In genomic region chr3:49900491-49901153, GRCh38 we compare ENCODE assay signal across 10 cellular contexts. TPM values are rescaled to one million over a fixed set of nuclear protein-coding genes. Genes with fewer than 3 reads are reported as not detected.
DNase-seq lines count a peak whose midpoint lies in the region; ATAC-seq and TF ChIP-seq lines count a peak whose summit lies in the region.
"Had no signal": no experiment of that assay in that cellular context is flagged by ENCODE, and none has a peak within 500 bp of the region (broad histone marks: within the 10 kb centered on the region; RNA-seq: fewer than 3 reads in every experiment).

No MANE protein-coding gene starts in this region.

- H3K27ac Mint-ChIP-seq in IgD-negative memory B cell (peak overlapping the region in 2 of 3 donors; percentile 39 to 48), MCF 10A (ENCODE audit: low read depth, unreplicated experiment) (peak overlapping the region; percentile 94), nephron progenitor cell (no peak overlapping the region)
- H3K27ac Mint-ChIP-seq: neural progenitor cell had no signal

- no peaks in the 10 kb centered on the region for H3K27me3 ChIP-seq in right lobe of liver
- H3K27me3 ChIP-seq in H7 (ENCODE audit: control insufficient read depth, insufficient read depth, low read length): no peaks in the 10 kb centered on the region

- peak; percentile 76 to 90 (median 82) for ATAC-seq in right lobe of liver
- no peak for ATAC-seq in GM18909 (IDR thresholded peaks at IDR 0.05; ENCODE audit: poor library complexity, unreplicated experiment)

- H3K4me3 ChIP-seq in right lobe of liver (no peak overlapping the region), H7 (ENCODE audit: insufficient read depth, low read depth, low read length) (no peak overlapping the region)
- H3K4me3 ChIP-seq: neural progenitor cell had no signal

- CTCF ChIA-PET in MCF 10A (lab: Yijun Ruan, JAX): interaction anchor here (0.5 to 11.1 kb wide), 19 partner anchors 9 to 370 kb away, joined by 3 to 143 read pairs (median 3); partner anchors contain the start of genes INKA1 and MON1A

- TF ChIP-seq CTCF in MCF 10A (IDR thresholded peaks at IDR 0.05; ENCODE audit: unreplicated experiment) (no peak), right lobe of liver (IDR thresholded peaks at IDR 0.05) (no peak), nephron progenitor cell (IDR thresholded peaks at IDR 0.05) (no peak)

- peaks cover 2% of the 10 kb centered on the region for H3K36me3 Mint-ChIP-seq in IgD-negative memory B cell
- peaks cover 12% of the 10 kb centered on the region for H3K36me3 Mint-ChIP-seq in MCF 10A (ENCODE audit: insufficient read depth, unreplicated experiment)
- H3K36me3 Mint-ChIP-seq in nephron progenitor cell (ENCODE audit: low read depth): no peaks in the 10 kb centered on the region
- H3K36me3 Mint-ChIP-seq: neural progenitor cell had no signal

- no peaks in the 10 kb centered on the region for H3K36me3 ChIP-seq in right lobe of liver
- no peaks in the 10 kb centered on the region; the same call in 1 of the 2 replicates for H3K36me3 ChIP-seq in H7 (replicated peaks; ENCODE audit: control insufficient read depth, insufficient read depth, low read length)
- H3K36me3 ChIP-seq: neural progenitor cell had no signal

- intact Hi-C loops in MCF 10A (cut with micrococcal nuclease): loop anchor here (1.0 to 5.0 kb wide), 3 partner anchors 44 to 178 kb away; partner anchors contain the start of genes GMPPB and TRAIP
- intact Hi-C loops in right lobe of liver (cut with DNase I): loop anchor here in 1 of 2 donors (10.0 kb wide), 2 partner anchors 56 to 96 kb away; partner anchors contain the start of gene INKA1

- DNase-seq in AG08395 (ENCODE audit: low spot score) (peak; percentile 80), MCF 10A (ENCODE audit: unreplicated experiment) (peak; percentile 97), right lobe of liver (peak; percentile 75 to 84 (median 84)), nephron progenitor cell (no peak), H7 (no peak)
- DNase-seq in effector CD4-positive, alpha-beta T cell: no peak
- DNase-seq: stimulated activated naive CD4-positive, alpha-beta T cell had no signal

- no peak for TF ChIP-seq POLR2A in right lobe of liver (IDR thresholded peaks at IDR 0.05)

- H3K9me3 Mint-ChIP-seq in IgD-negative memory B cell (no peaks in the 10 kb centered on the region), MCF 10A (ENCODE audit: unreplicated experiment) (no peaks in the 10 kb centered on the region), nephron progenitor cell (no peaks in the 10 kb centered on the region)
- H3K9me3 Mint-ChIP-seq: neural progenitor cell had no signal

- peaks cover 0 to 5% (median 0%) of the 10 kb centered on the region in 4 donors for H3K4me1 ChIP-seq in right lobe of liver
- H3K4me1 ChIP-seq: neural progenitor cell had no signal

- 74% methylated on average over 3 of the region's 8 CpGs for WGBS in right lobe of liver (ENCODE audit: insufficient coverage, low coverage, low lambda C conversion rate, missing lambda C conversion rate)

- BruUV-seq in MCF 10A (replicated peaks; lab: Mats Ljungman, UMichigan): no TSS peak

- no peaks in the 10 kb centered on the region for H3K9me3 ChIP-seq in right lobe of liver

- H3K27me3 Mint-ChIP-seq in IgD-negative memory B cell: no peaks in the 10 kb centered on the region
- no peaks in the 10 kb centered on the region for H3K27me3 Mint-ChIP-seq in MCF 10A (ENCODE audit: insufficient read depth, unreplicated experiment)
- H3K27me3 Mint-ChIP-seq in nephron progenitor cell (ENCODE audit: low read depth, poor library complexity): peaks cover 3% of the 10 kb centered on the region

- no peak overlapping the region for H3K27ac ChIP-seq in right lobe of liver
- H3K27ac ChIP-seq: neural progenitor cell had no signal

- H3K4me1 Mint-ChIP-seq in IgD-negative memory B cell (peaks cover 6 to 8% (median 8%) of the 10 kb centered on the region in 3 donors), MCF 10A (ENCODE audit: insufficient read depth, unreplicated experiment) (peaks cover 16% of the 10 kb centered on the region), nephron progenitor cell (peaks cover 6% of the 10 kb centered on the region)

- POLR2A ChIA-PET in MCF 10A (lab: Yijun Ruan, JAX): interaction anchor here (0.6 to 5.1 kb wide), 26 partner anchors 11 to 265 kb away, joined by 3 to 30 read pairs (median 4); partner anchors contain the start of genes CDHR4, INKA1, IP6K1 and MON1A

- H3K4me3 Mint-ChIP-seq in IgD-negative memory B cell: no peak overlapping the region
- H3K4me3 Mint-ChIP-seq in MCF 10A (ENCODE audit: unreplicated experiment): peak overlapping the region; percentile 71
- H3K4me3 Mint-ChIP-seq in nephron progenitor cell: no peak overlapping the region
- H3K4me3 Mint-ChIP-seq: neural progenitor cell had no signal

RNA-seq across cellular contexts. Expression of gene MST1R, which starts 3.1 kb away (rescaled TPM):
- polyA plus RNA-seq in IgD-negative memory B cell: 1.2 TPM
- total RNA-seq in MCF 10A (2022) (66.4 and 103 TPM in 2 replicates), right lobe of liver (1 to 10 TPM in 1 of 6 experiments, under 1 TPM in 5; 0.15 to 1.9 (median 0.50) TPM)
- 0.76 and 2.0 TPM in 2 replicates for total RNA-seq in H7 (2014; rRNA removed; shearing (Covaris generic))

RNA-seq across cellular contexts. Expression of gene MON1A, which starts 29.0 kb away (rescaled TPM):
- 12.1 TPM for polyA plus RNA-seq in IgD-negative memory B cell
- total RNA-seq in MCF 10A (2022) (9.6 and 18.6 TPM in 2 replicates), right lobe of liver (10 to 100 TPM in 2 of 6 experiments, 1 to 10 TPM in 4; 5.4 to 14.2 (median 7.5) TPM)
- 10.2 and 15.9 TPM in 2 replicates for total RNA-seq in H7 (2014; rRNA removed; shearing (Covaris generic))

RNA-seq across cellular contexts. Expression of gene CAMKV, which starts 30.9 kb away (rescaled TPM):
- not detected for polyA plus RNA-seq in IgD-negative memory B cell
- not detected in 2 replicates for total RNA-seq in MCF 10A (2022)
- total RNA-seq in right lobe of liver: not detected
- 38.6 and 46.8 TPM in 2 replicates for total RNA-seq in H7 (2014; rRNA removed; shearing (Covaris generic))

RNA-seq across cellular contexts. Expression of gene RBM6, which starts 39.3 kb away (rescaled TPM):
- 65.1 TPM for polyA plus RNA-seq in IgD-negative memory B cell
- total RNA-seq in MCF 10A (2022): 58.0 and 65.8 TPM in 2 replicates
- total RNA-seq in right lobe of liver: 10 to 100 TPM; 25.9 to 46.4 (median 32.9) TPM
- 41.6 and 72.7 TPM in 2 replicates for total RNA-seq in H7 (2014; rRNA removed; shearing (Covaris generic))

RNA-seq across cellular contexts. Expression of gene TRAIP, which starts 44.3 kb away (rescaled TPM):
- 5.4 TPM for polyA plus RNA-seq in IgD-negative memory B cell
- total RNA-seq in MCF 10A (2022) (7.1 and 9.3 TPM in 2 replicates), right lobe of liver (1 to 10 TPM in 3 of 6 experiments, under 1 TPM in 3; 0.55 to 3.1 (median 0.98) TPM)
- 16.1 and 24.9 TPM in 2 replicates for total RNA-seq in H7 (2014; rRNA removed; shearing (Covaris generic))

Comparison
In these comparisons a context has a peak if more than half of its experiments do, and no peak if none do; other contexts are left out.
1. DNase-seq: peak in AG08395 (single experiment), MCF 10A (single experiment) and right lobe of liver (3 of 3); none in nephron progenitor cell (single experiment), H7 (single experiment) and effector CD4-positive, alpha-beta T cell (single experiment).
2. RNA of gene MST1R, which starts 3.1 kb away (total RNA-seq): 66.4 to 103 TPM in MCF 10A; 0.76 to 2.0 TPM in H7 and 0.15 to 1.9 TPM in right lobe of liver; every median in the first group is over 10 times any median in the second.
3. RNA of gene CAMKV, which starts 30.9 kb away (total RNA-seq): 38.6 to 46.8 TPM in H7; not detected in MCF 10A and not detected in right lobe of liver; every median in the first group is over 10 times any median in the second.